ENCODE assay signal across 25 cellular contexts in genomic region chr3:124035463-124036121, GRCh38. TPM values are rescaled to one million over a fixed set of nuclear protein-coding genes. Genes with fewer than 3 reads are reported as not detected.
DNase-seq lines count a peak whose midpoint lies in the region; FAIRE-seq and TF ChIP-seq lines count a peak whose summit lies in the region.
"Had no signal": no experiment of that assay in that cellular context is flagged by ENCODE, and none has a peak within 500 bp of the region (broad histone marks: within the 10 kb centered on the region; RNA-seq: fewer than 3 reads in every experiment).

No MANE protein-coding gene starts in this region.

- TF ChIP-seq POLR2A in esophagus muscularis mucosa (IDR thresholded peaks at IDR 0.05; ENCODE audit: low read depth), result no peak

- H3K36me3 ChIP-seq in esophagus muscularis mucosa, result no peaks in the 10 kb centered on the region
- H3K36me3 ChIP-seq: cardiac muscle cell, sigmoid colon had no signal

- TF ChIP-seq CTCF in esophagus muscularis mucosa (IDR thresholded peaks at IDR 0.05) (no peak), neural crest cell (conservative IDR thresholded peaks at IDR 0.05) (no peak)

- no peaks in the 10 kb centered on the region for H3K9me3 Mint-ChIP-seq in activated naive CD4-positive, alpha-beta T cell treated with anti-CD3 and anti-CD28 coated beads, Interleukin-2, amount 50 U/mL, for 24 hours
- no peaks in the 10 kb centered on the region for H3K9me3 Mint-ChIP-seq in activated naive CD4-positive, alpha-beta T cell treated with anti-CD3 and anti-CD28 coated beads for 36 hours
- H3K9me3 Mint-ChIP-seq in neural crest cell, result no peaks in the 10 kb centered on the region
- H3K9me3 Mint-ChIP-seq: activated CD4-positive, alpha-beta memory T cell treated with anti-CD3 and anti-CD28 coated beads for 36 hours; activated T-cell treated with anti-CD3 and anti-CD28 coated beads, Interleukin-2, amount 50 U/mL, for 24 hours had no signal

- WGBS in esophagus muscularis mucosa, result 85% methylated on average over 1 of the region's 1 CpG

- no peaks in the 10 kb centered on the region for H3K36me3 Mint-ChIP-seq in activated naive CD4-positive, alpha-beta T cell treated with anti-CD3 and anti-CD28 coated beads, Interleukin-2, amount 50 U/mL, for 24 hours
- H3K36me3 Mint-ChIP-seq in activated naive CD4-positive, alpha-beta T cell treated with anti-CD3 and anti-CD28 coated beads for 36 hours (ENCODE audit: low read depth), result no peaks in the 10 kb centered on the region
- H3K36me3 Mint-ChIP-seq in neural crest cell (ENCODE audit: low read depth), result no peaks in the 10 kb centered on the region
- H3K36me3 Mint-ChIP-seq: activated CD4-positive, alpha-beta memory T cell treated with anti-CD3 and anti-CD28 coated beads for 36 hours had no signal

- H3K27ac Mint-ChIP-seq in activated naive CD4-positive, alpha-beta T cell treated with anti-CD3 and anti-CD28 coated beads, Interleukin-2, amount 50 U/mL, for 24 hours, result no peak overlapping the region
- no peak overlapping the region for H3K27ac Mint-ChIP-seq in activated naive CD4-positive, alpha-beta T cell treated with anti-CD3 and anti-CD28 coated beads for 36 hours
- H3K27ac Mint-ChIP-seq in neural crest cell (ENCODE audit: unreplicated experiment), result no peak overlapping the region
- H3K27ac Mint-ChIP-seq: activated CD4-positive, alpha-beta memory T cell treated with anti-CD3 and anti-CD28 coated beads for 36 hours; activated T-cell treated with anti-CD3 and anti-CD28 coated beads, Interleukin-2, amount 50 U/mL, for 24 hours had no signal

- peak overlapping the region in 2 of 4 donors; percentile 88 to 90 for H3K4me3 ChIP-seq in esophagus muscularis mucosa
- H3K4me3 ChIP-seq: cardiac muscle cell had no signal

- no peak overlapping the region for H3K27ac ChIP-seq in esophagus muscularis mucosa (replicated peaks in 1 of 4)
- no peak overlapping the region for H3K27ac ChIP-seq in caudate nucleus (ENCODE audit: low read depth, low read length)
- H3K27ac ChIP-seq: cardiac muscle cell, sigmoid colon, VCaP had no signal

- intact Hi-C loops in activated naive CD4-positive, alpha-beta T cell treated with anti-CD3 and anti-CD28 coated beads for 36 hours (cut with micrococcal nuclease), result no loop called here
- intact Hi-C loops in esophagus muscularis mucosa (cut with DNase I), result no loop called here

- peaks cover 9 to 39% (median 27%) of the 10 kb centered on the region in 4 donors for H3K4me1 ChIP-seq in esophagus muscularis mucosa

- peaks cover 40% of the 10 kb centered on the region for H3K27me3 Mint-ChIP-seq in activated naive CD4-positive, alpha-beta T cell treated with anti-CD3 and anti-CD28 coated beads, Interleukin-2, amount 50 U/mL, for 24 hours
- H3K27me3 Mint-ChIP-seq in activated naive CD4-positive, alpha-beta T cell treated with anti-CD3 and anti-CD28 coated beads for 36 hours (ENCODE audit: low read depth), result peaks cover 43% of the 10 kb centered on the region
- peaks cover 9% of the 10 kb centered on the region for H3K27me3 Mint-ChIP-seq in neural crest cell (ENCODE audit: low read depth)

- no peaks in the 10 kb centered on the region for H3K9me3 ChIP-seq in esophagus muscularis mucosa
- H3K9me3 ChIP-seq: sigmoid colon had no signal

- no peak for TF ChIP-seq EP300 in esophagus muscularis mucosa (IDR thresholded peaks at IDR 0.05)

- CTCF ChIA-PET in activated naive CD4-positive, alpha-beta T cell treated with anti-CD3 and anti-CD28 coated beads for 36 hours (lab: Charles Lee), result no interaction called here

- DNase-seq in activated naive CD4-positive, alpha-beta T cell treated with anti-CD3 and anti-CD28 coated beads for 36 hours, result no peak
- DNase-seq in esophagus muscularis mucosa (ENCODE audit: extremely low spot score), result peak; percentile 75
- DNase-seq in neural crest cell (ENCODE audit: low read depth, low spot score), result no peak
- no peak for DNase-seq in urothelium cell line (ENCODE audit: low spot score)
- no peak for DNase-seq in activated T-cell treated with anti-CD3 and anti-CD28 coated beads, Interleukin-2, amount 50 U/mL, for 1 hour
- DNase-seq in GM19240 (ENCODE audit: insufficient read length, low spot score), result no peak
- no peak for DNase-seq in caudate nucleus (lab: John Stamatoyannopoulos, UW)
- DNase-seq: activated CD4-positive, alpha-beta memory T cell treated with anti-CD3 and anti-CD28 coated beads for 36 hours; activated T-cell treated with anti-CD3 and anti-CD28 coated beads, Interleukin-2, amount 50 U/mL, for 24 hours; left colon; NCI-H1105; NCI-H526; sigmoid colon; stimulated activated naive CD8-positive, alpha-beta T cell treated with anti-CD3 and anti-CD28 coated beads, Interleukin-15, Interleukin-2, amounts not matched to agents 100 U/mL and 50 U/mL, for 24 hours; T-helper 1 cell had no signal

- FAIRE-seq in urothelium cell line (lab: Jason Lieb, UNC), result peak; percentile 68
- FAIRE-seq: D721Med, H1 had no signal

- H3K4me3 Mint-ChIP-seq in activated naive CD4-positive, alpha-beta T cell treated with anti-CD3 and anti-CD28 coated beads, Interleukin-2, amount 50 U/mL, for 24 hours, result peak overlapping the region; percentile 51
- H3K4me3 Mint-ChIP-seq in activated naive CD4-positive, alpha-beta T cell treated with anti-CD3 and anti-CD28 coated beads for 36 hours, result no peak overlapping the region
- H3K4me3 Mint-ChIP-seq in neural crest cell, result peak overlapping the region; percentile 94
- H3K4me3 Mint-ChIP-seq: activated CD4-positive, alpha-beta memory T cell treated with anti-CD3 and anti-CD28 coated beads for 36 hours; activated T-cell treated with anti-CD3 and anti-CD28 coated beads, Interleukin-2, amount 50 U/mL, for 24 hours had no signal

- peaks cover 14% of the 10 kb centered on the region for H3K4me1 Mint-ChIP-seq in activated naive CD4-positive, alpha-beta T cell treated with anti-CD3 and anti-CD28 coated beads, Interleukin-2, amount 50 U/mL, for 24 hours
- peaks cover 11% of the 10 kb centered on the region for H3K4me1 Mint-ChIP-seq in activated naive CD4-positive, alpha-beta T cell treated with anti-CD3 and anti-CD28 coated beads for 36 hours (ENCODE audit: low read depth)
- peaks cover 30% of the 10 kb centered on the region for H3K4me1 Mint-ChIP-seq in neural crest cell

- peaks cover 0 to 11% (median 0%) of the 10 kb centered on the region in 4 donors for H3K27me3 ChIP-seq in esophagus muscularis mucosa

RNA-seq across cellular contexts. Expression of gene KALRN, which starts 2.4 kb away (rescaled TPM):
- 1 to 10 TPM; 8.1 to 8.9 TPM for total RNA-seq in activated naive CD4-positive, alpha-beta T cell treated with anti-CD3 and anti-CD28 coated beads for 36 hours
- total RNA-seq in esophagus muscularis mucosa (10 to 100 TPM; 20.8 to 49.7 (median 28.7) TPM), neural crest cell (40.5 and 45.4 TPM in 2 replicates)

RNA-seq across cellular contexts. Expression of gene ROPN1, which starts 43.7 kb away (rescaled TPM):
- total RNA-seq in activated naive CD4-positive, alpha-beta T cell treated with anti-CD3 and anti-CD28 coated beads for 36 hours, result not detected
- total RNA-seq in esophagus muscularis mucosa (not detected), neural crest cell (not detected in 2 replicates)
- total RNA-seq: activated CD4-positive, alpha-beta memory T cell treated with anti-CD3 and anti-CD28 coated beads for 36 hours; cardiac muscle cell; esophagus mucosa; glomerular endothelial cell; H1; LHCN-M2; mononuclear cell; sigmoid colon; urinary bladder had no signal
